Comparison of ENCODE assay signal across 23 cellular contexts in genomic region chr3:4429648-4430350, GRCh38. TPM values are rescaled to one million over a fixed set of nuclear protein-coding genes. Genes with fewer than 3 reads are reported as not detected.
DNase-seq lines count a peak whose midpoint lies in the region; ATAC-seq, FAIRE-seq and TF ChIP-seq lines count a peak whose summit lies in the region.
"Had no signal": no experiment of that assay in that cellular context is flagged by ENCODE, and none has a peak within 500 bp of the region (broad histone marks: within the 10 kb centered on the region; RNA-seq: fewer than 3 reads in every experiment).

No MANE protein-coding gene starts in this region.

- FAIRE-seq in endothelial cell of umbilical vein (lab: Jason Lieb, UNC), result no peak
- FAIRE-seq: D721Med, HTR-8/SVneo, K562, RCC 7860 had no signal

- dilution Hi-C loops in endothelial cell of umbilical vein (cut with MboI; ENCODE audit: extremely low pct_ligation_motif_present, low sequenced_read_pairs), result no loop called here

- no peaks in the 10 kb centered on the region for H3K9me2 ChIP-seq in GM23338 (ENCODE audit: insufficient read depth)

- H3K4me3 Mint-ChIP-seq in GM23338 (no peak overlapping the region), nephron progenitor cell (no peak overlapping the region), type B pancreatic cell (no peak overlapping the region)
- H3K4me3 Mint-ChIP-seq: B cell, H9 had no signal

- H3K79me2 ChIP-seq in GM23338 (replicated peaks; ENCODE audit: insufficient read depth), result no peaks in the 10 kb centered on the region
- no peaks in the 10 kb centered on the region for H3K79me2 ChIP-seq in endothelial cell of umbilical vein (ENCODE audit: control insufficient read depth, insufficient read depth, low read length)

- POLR2A ChIA-PET in endothelial cell of umbilical vein (lab: Charles Lee), result no interaction called here

- H3K4me1 Mint-ChIP-seq in GM23338 (peaks cover 26% of the 10 kb centered on the region), nephron progenitor cell (peaks cover 50% of the 10 kb centered on the region), type B pancreatic cell (ENCODE audit: unreplicated experiment) (peaks cover 25% of the 10 kb centered on the region)

- no peaks in the 10 kb centered on the region for H3K9me3 ChIP-seq in endothelial cell of umbilical vein (replicated peaks; ENCODE audit: control insufficient read depth, insufficient read depth, low read length)
- H3K9me3 ChIP-seq: SJCRH30 had no signal

- TF ChIP-seq POLR2A in endothelial cell of umbilical vein (IDR thresholded peaks at IDR 0.05; ENCODE audit: low read depth, low read length), result no peak

- H3K4me2 ChIP-seq in GM23338, result no peak overlapping the region
- no peak overlapping the region for H3K4me2 ChIP-seq in endothelial cell of umbilical vein (ENCODE audit: insufficient read depth, low read length)

- peaks cover 23% of the 10 kb centered on the region for H3K9me3 Mint-ChIP-seq in GM23338
- H3K9me3 Mint-ChIP-seq in nephron progenitor cell, result peaks cover 21% of the 10 kb centered on the region
- peaks cover 17% of the 10 kb centered on the region for H3K9me3 Mint-ChIP-seq in type B pancreatic cell

- H2AFZ ChIP-seq in GM23338 (no peak overlapping the region), endothelial cell of umbilical vein (ENCODE audit: low read depth, low read length) (no peak overlapping the region)

- DNase-seq in GM23338 (ENCODE audit: low spot score) (peak; percentile 19), cardiac fibroblast (ENCODE audit: low read depth in 2 of 2) (no peak), endothelial cell of umbilical vein (ENCODE audit: low read depth, low spot score) (peak; percentile 20), nephron progenitor cell (no peak), NCI-H2171 (lab: John Stamatoyannopoulos, UW) (no peak), type B pancreatic cell (ENCODE audit: extremely low spot score, unreplicated experiment) (no peak)
- DNase-seq: H9, Kasumi-1, MV-4-11, NCI-H1105, NCI-H1436 treated with DMSO at 0.1 percent for 48 hours, NCI-H187 treated with DMSO at 0.1 percent for 48 hours, NCI-H446, NCI-H524 treated with DMSO at 0.1 percent for 48 hours, NCI-H774, SJCRH30 had no signal

- no TSS peak for BruUV-seq in endothelial cell of umbilical vein (replicated peaks; lab: Mats Ljungman, UMichigan)

- intact Hi-C loops in endothelial cell of umbilical vein (cut with micrococcal nuclease), result no loop called here

- peaks cover 34% of the 10 kb centered on the region for H3K36me3 Mint-ChIP-seq in GM23338 (ENCODE audit: low read depth)
- H3K36me3 Mint-ChIP-seq in nephron progenitor cell (ENCODE audit: low read depth), result peaks cover 51% of the 10 kb centered on the region
- peaks cover 27% of the 10 kb centered on the region for H3K36me3 Mint-ChIP-seq in type B pancreatic cell

- TF ChIP-seq CTCF in GM23338 (conservative IDR thresholded peaks at IDR 0.05; ENCODE audit: low read depth in 2 of 2) (no peak), cardiac fibroblast (IDR thresholded peaks at IDR 0.05; ENCODE audit: low read depth, low read length) (peak; percentile 9), endothelial cell of umbilical vein (IDR thresholded peaks at IDR 0.05; ENCODE audit: extremely low read depth in 1 of 2, insufficient read depth in 1 of 2, low read depth in 1 of 2, low read length in 2 of 2) (no peak), nephron progenitor cell (IDR thresholded peaks at IDR 0.05) (no peak), type B pancreatic cell (conservative IDR thresholded peaks at IDR 0.05) (no peak)

- no peaks in the 10 kb centered on the region for H3K9me1 ChIP-seq in endothelial cell of umbilical vein (replicated peaks; ENCODE audit: control insufficient read depth, extremely low read depth, insufficient read depth, low read length)

- H3K4me1 ChIP-seq in GM23338 (ENCODE audit: insufficient read depth) (peaks cover 15% of the 10 kb centered on the region; the same call in 1 of the 2 replicates), endothelial cell of umbilical vein (ENCODE audit: control insufficient read depth, extremely low read depth, insufficient read depth, low read length) (no peaks in the 10 kb centered on the region)

- ATAC-seq in GM23338, result no peak
- ATAC-seq in HG03139 (IDR thresholded peaks at IDR 0.05; ENCODE audit: unreplicated experiment), result no peak
- ATAC-seq: K562, SK-N-SH treated with all-trans-retinoic acid at 6 μM for 48 hours had no signal

- CTCF ChIA-PET in endothelial cell of umbilical vein (lab: Charles Lee), result interaction anchor here (1.9 kb wide), 1 partner anchor 79 kb away, joined by 4 read pairs; no protein-coding TSS in a partner anchor

- H3K27me3 ChIP-seq in GM23338 (ENCODE audit: insufficient read depth), result no peaks in the 10 kb centered on the region
- H3K27me3 ChIP-seq in endothelial cell of umbilical vein (ENCODE audit: control insufficient read depth in 2 of 2, insufficient read depth in 2 of 2, low read length in 2 of 2), result no peaks in the 10 kb centered on the region
- H3K27me3 ChIP-seq: SJCRH30 had no signal

- H4K20me1 ChIP-seq in GM23338 (replicated peaks; ENCODE audit: insufficient read depth) (no peaks in the 10 kb centered on the region), endothelial cell of umbilical vein (replicated peaks; ENCODE audit: control insufficient read depth, extremely low read depth, insufficient read depth, low read length) (no peaks in the 10 kb centered on the region)

- H3K27ac ChIP-seq in GM23338 (ENCODE audit: low read depth) (no peak overlapping the region), endothelial cell of umbilical vein (ENCODE audit: insufficient read depth, low read depth, low read length) (no peak overlapping the region)
- H3K27ac ChIP-seq: SJCRH30 had no signal

- H3K27ac Mint-ChIP-seq in GM23338 (no peak overlapping the region), nephron progenitor cell (peak overlapping the region; percentile 25), type B pancreatic cell (no peak overlapping the region)
- H3K27ac Mint-ChIP-seq: B cell, H9 had no signal

- no peaks in the 10 kb centered on the region; the same call in 1 of the 2 replicates for H3K36me3 ChIP-seq in GM23338 (ENCODE audit: insufficient read depth)
- no peaks in the 10 kb centered on the region for H3K36me3 ChIP-seq in endothelial cell of umbilical vein (ENCODE audit: control insufficient read depth in 2 of 2, extremely low read depth in 1 of 2, insufficient read depth in 2 of 2, low read length in 2 of 2)
- H3K36me3 ChIP-seq: SJCRH30 had no signal

- H3K27me3 Mint-ChIP-seq in GM23338 (ENCODE audit: insufficient read depth, low read depth, poor library complexity) (peaks cover 2% of the 10 kb centered on the region), nephron progenitor cell (ENCODE audit: low read depth, poor library complexity) (peaks cover 2% of the 10 kb centered on the region), type B pancreatic cell (no peaks in the 10 kb centered on the region)
- H3K27me3 Mint-ChIP-seq: B cell had no signal

- H3K4me3 ChIP-seq in GM23338, result no peak overlapping the region
- H3K4me3 ChIP-seq in cardiac fibroblast (replicated peaks in 1 of 2; ENCODE audit: low read depth in 2 of 2, low read length in 2 of 2), result no peak overlapping the region
- no peak overlapping the region for H3K4me3 ChIP-seq in endothelial cell of umbilical vein (replicated peaks in 1 of 3; ENCODE audit: insufficient read depth in 1 of 3, low read depth in 1 of 3, low read length in 3 of 3)
- H3K4me3 ChIP-seq: K562, SJCRH30 had no signal

- no peaks in the 10 kb centered on the region for H3F3A ChIP-seq in GM23338 (replicated peaks; ENCODE audit: low read depth)

- H3K9ac ChIP-seq in endothelial cell of umbilical vein (replicated peaks; ENCODE audit: extremely low read depth, insufficient read depth, low read length), result no peak overlapping the region

TF ChIP-seq in GM23338, 12 proteins besides CTCF, POLR2A, EP300 and RAD21 (continues in another document):
- TF ChIP-seq STAT1 (IDR thresholded peaks at IDR 0.05; ENCODE audit: unreplicated experiment), result no peak
- TF ChIP-seq CREB1 (CRISPR knock-in tag; IDR thresholded peaks at IDR 0.05; ENCODE audit: low read depth), result no peak
- no peak for TF ChIP-seq POLR2AphosphoS5 (IDR thresholded peaks at IDR 0.05; ENCODE audit: low read depth)
- TF ChIP-seq ZNF114 (CRISPR knock-in tag; IDR thresholded peaks at IDR 0.05), result no peak
- no peak for TF ChIP-seq JUNB (IDR thresholded peaks at IDR 0.05; ENCODE audit: unreplicated experiment)
- no peak for TF ChIP-seq EZH2phosphoT487 (IDR thresholded peaks at IDR 0.05; ENCODE audit: unreplicated experiment)
- no peak for TF ChIP-seq EZH2 (IDR thresholded peaks at IDR 0.05; ENCODE audit: low read depth, unreplicated experiment)

TF ChIP-seq in endothelial cell of umbilical vein, 7 proteins besides CTCF, POLR2A, EP300 and RAD21:
- no peak for TF ChIP-seq JUN (IDR thresholded peaks at IDR 0.05; ENCODE audit: borderline replicate concordance, insufficient read depth, insufficient read length, low read depth)
- no peak for TF ChIP-seq FOS (IDR thresholded peaks at IDR 0.05; ENCODE audit: borderline replicate concordance, insufficient read depth, low read length)
- no peak for TF ChIP-seq POLR2AphosphoS5 (IDR thresholded peaks at IDR 0.05; ENCODE audit: insufficient read depth, low read depth, low read length)
- no peak for TF ChIP-seq EZH2 (IDR thresholded peaks at IDR 0.05; ENCODE audit: borderline replicate concordance, low read depth, low read length, severe bottlenecking)
- TF ChIP-seq MAX (IDR thresholded peaks at IDR 0.05; ENCODE audit: insufficient read depth, insufficient read length), result no peak
- no peak for TF ChIP-seq MYC (IDR thresholded peaks at IDR 0.05; ENCODE audit: low read depth, low read length)
- no peak for TF ChIP-seq GATA2 (IDR thresholded peaks at IDR 0.05; ENCODE audit: insufficient read depth, insufficient read length, low read depth, low read length)

RNA-seq across cellular contexts. Expression of gene SUMF1, which starts 37.3 kb away (rescaled TPM):
- total RNA-seq in GM23338 (2014; rRNA removed; shearing (Covaris generic)), result 15.8 and 20.3 TPM in 2 replicates
- polyA plus RNA-seq in GM23338 (2016; fragmentation: Nextera tagmentation; extraction: Ambion mirVana) (6.3 and 6.9 TPM in 2 replicates), endothelial cell of umbilical vein (46.8 and 52.2 TPM in 2 replicates)
- total RNA-seq in endothelial cell of umbilical vein (26.6 and 31.5 TPM in 2 replicates), type B pancreatic cell (ENCODE audit: low replicate concordance) (27.9 and 49.6 TPM in 2 replicates)
- 31.8 and 34.5 TPM in 2 replicates for polyA plus RNA-seq in endothelial cell of umbilical vein (2011; cell fraction: cytosol; rRNA removed)
- polyA plus RNA-seq in endothelial cell of umbilical vein (2011; cell fraction: nucleus; rRNA removed), result 18.1 and 19.8 TPM in 2 replicates
- polyA plus RNA-seq in endothelial cell of umbilical vein (2012), result 27.8 and 28.8 TPM in 2 replicates
- 34.7 and 45.9 TPM in 2 replicates for polyA minus RNA-seq in endothelial cell of umbilical vein
- 11.6 TPM for polyA minus RNA-seq in endothelial cell of umbilical vein (2011; cell fraction: cytosol; rRNA and poly(A)+ RNA removed)
- polyA minus RNA-seq in endothelial cell of umbilical vein (2011; cell fraction: nucleus; rRNA and poly(A)+ RNA removed), result 26.6 and 28.3 TPM in 2 replicates

Comparison
In these comparisons a context has a peak if more than half of its experiments do, and no peak if none do; other contexts are left out.
1. DNase-seq: peak in GM23338 (single experiment) and endothelial cell of umbilical vein (single experiment); none in cardiac fibroblast (0 of 2), nephron progenitor cell (single experiment), NCI-H2171 (single experiment) and type B pancreatic cell (single experiment).